21 cellular contexts compared by ENCODE assay signal in the genomic region with DNA sequence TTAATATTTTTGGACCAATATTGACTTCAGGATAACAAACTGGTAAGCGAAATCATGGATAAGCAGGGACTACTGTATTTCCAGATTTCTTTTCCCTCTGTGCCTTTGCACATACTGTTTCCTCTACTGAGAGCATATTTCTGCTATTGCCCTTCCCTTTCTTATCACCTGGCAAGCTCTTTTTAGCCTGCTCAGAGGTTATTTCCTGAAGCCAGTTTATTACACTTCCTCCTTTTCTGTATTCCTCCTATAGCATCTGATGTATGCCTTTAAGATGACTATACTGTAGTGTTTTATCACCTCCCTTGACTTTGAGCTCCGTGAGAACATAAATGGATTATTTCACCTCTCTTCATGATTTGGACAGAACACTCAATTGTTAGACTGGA. TPM values are rescaled to one million over a fixed set of nuclear protein-coding genes. Genes with fewer than 3 reads are reported as not detected.
DNase-seq lines count a peak whose midpoint lies in the region; ATAC-seq, FAIRE-seq and TF ChIP-seq lines count a peak whose summit lies in the region.
"Had no signal": no experiment of that assay in that cellular context is flagged by ENCODE, and none has a peak within 500 bp of the region (broad histone marks: within the 10 kb centered on the region; RNA-seq: fewer than 3 reads in every experiment).

No MANE protein-coding gene starts in this region.

- H3K27me3 Mint-ChIP-seq in Calu3 (ENCODE audit: unreplicated experiment) = no peaks in the 10 kb centered on the region
- H3K27me3 Mint-ChIP-seq: IgD-negative memory B cell had no signal

- H2AFZ ChIP-seq in K562 (ENCODE audit: low read depth, low read length) = no peak overlapping the region

- H3K27ac Mint-ChIP-seq in Calu3 (ENCODE audit: unreplicated experiment) = peak overlapping the region; percentile 27
- H3K27ac Mint-ChIP-seq: CD8-positive, alpha-beta memory T cell; IgD-negative memory B cell had no signal

- H3K9ac ChIP-seq in K562 (ENCODE audit: insufficient read depth in 1 of 2, low read depth in 2 of 2, low read length in 2 of 2) = no peak overlapping the region

- H3K4me1 ChIP-seq in K562 (replicated peaks in 1 of 2; ENCODE audit: control insufficient read depth in 2 of 2, insufficient read depth in 2 of 2, low read length in 2 of 2) (no peaks in the 10 kb centered on the region), small intestine (ENCODE audit: control insufficient read depth in 2 of 2, insufficient read depth in 1 of 2, low read depth in 1 of 2, low read length in 1 of 2) (peaks cover 0 to 3% of the 10 kb centered on the region in 2 donors)

- in situ Hi-C loops in K562 (cut with MboI) = no loop called here

- H3K27me3 ChIP-seq in K562 (ENCODE audit: control insufficient read depth in 2 of 2, insufficient read depth in 2 of 2, low read length in 2 of 2) (no peaks in the 10 kb centered on the region), small intestine (ENCODE audit: control insufficient read depth in 2 of 2, insufficient read depth in 2 of 2, low read length in 2 of 2) (no peaks in the 10 kb centered on the region)
- H3K27me3 ChIP-seq: Peyer's patch had no signal

- H3K4me3 ChIP-seq in K562 (no peak overlapping the region), small intestine (ENCODE audit: low read depth in 1 of 2, low read length in 2 of 2) (no peak overlapping the region)
- H3K4me3 ChIP-seq: GM12878, Peyer's patch had no signal

- DNase-seq in Calu3 (no peak), LoVo (ENCODE audit: low spot score) (peak; percentile 53), K562 (ENCODE audit: extremely low read depth in 1 of 4, low spot score in 3 of 4) (no peak), small intestine (peak; percentile 78), A172 (ENCODE audit: low spot score) (no peak), islet precursor cell (no peak), NCI-H1048 (lab: John Stamatoyannopoulos, UW) (no peak)
- DNase-seq: AML-193; C1 segment of cervical spinal cord; CD8-positive, alpha-beta memory T cell; DMS79 treated with DMSO at 0.1 percent for 48 hours; NCI-H1105; NCI-H146; NCI-H2029; NCI-H226; NCI-H510A treated with DMSO at 0.1 percent for 48 hours; NCI-H748 treated with DMSO at 0.1 percent for 48 hours; Peyer's patch had no signal

- no peaks in the 10 kb centered on the region for H3K9me1 ChIP-seq in K562 (ENCODE audit: control insufficient read depth, insufficient read depth, low read length)

- H4K20me1 ChIP-seq in K562 (replicated peaks; ENCODE audit: control insufficient read depth, insufficient read depth, low read length) = no peaks in the 10 kb centered on the region

- H3K9me3 ChIP-seq in K562 (replicated peaks; ENCODE audit: control insufficient read depth, insufficient read depth, low read depth, low read length) (no peaks in the 10 kb centered on the region), small intestine (ENCODE audit: control insufficient read depth, low read depth) (no peaks in the 10 kb centered on the region)
- H3K9me3 ChIP-seq: Peyer's patch had no signal

- H3K27ac ChIP-seq in K562 (ENCODE audit: extremely low read depth, low read depth, low read length) (no peak overlapping the region), small intestine (ENCODE audit: low read depth in 1 of 2, low read length in 1 of 2) (peak overlapping the region in 1 of 2 donors; percentile 8)

- TF ChIP-seq RAD21 in K562 (CRISPR knock-in tag; conservative IDR thresholded peaks at IDR 0.05 in 1 of 2, IDR thresholded peaks at IDR 0.05 in 1 of 2) = no peak

- H3K36me3 Mint-ChIP-seq in Calu3 (ENCODE audit: insufficient read depth, unreplicated experiment) = no peaks in the 10 kb centered on the region
- H3K36me3 Mint-ChIP-seq: IgD-negative memory B cell had no signal

- FAIRE-seq in K562 (lab: Jason Lieb, UNC) (no peak), small intestine (lab: Jason Lieb, UNC) (no peak)
- FAIRE-seq: GM12878, H54 had no signal

- H3K36me3 ChIP-seq in K562 (ENCODE audit: control insufficient read depth, insufficient read depth, low read length) (no peaks in the 10 kb centered on the region), small intestine (ENCODE audit: control insufficient read depth in 2 of 2, insufficient read depth in 2 of 2, low read length in 2 of 2) (no peaks in the 10 kb centered on the region)
- H3K36me3 ChIP-seq: Peyer's patch had no signal

- CTCF ChIA-PET in Calu3 (lab: Charles Lee) (interaction anchor here (1.8 kb wide), 1 partner anchor 14 kb away, joined by 7 read pairs; no protein-coding TSS in a partner anchor), K562 (lab: Yijun Ruan, JAX; ENCODE audit: low intra/inter-chr PET ratio) (no interaction called here)

- POLR2A ChIA-PET in K562 (lab: Yijun Ruan, JAX) = interaction anchor here (1.1 kb wide), 1 partner anchor 9 kb away, joined by 4 read pairs; no protein-coding TSS in a partner anchor

- intact Hi-C loops in Calu3 (cut with micrococcal nuclease; ENCODE audit: unreplicated experiment) (no loop called here), K562 (cut with micrococcal nuclease) (no loop called here)

- TF ChIP-seq CTCF in Calu3 (IDR thresholded peaks at IDR 0.05; ENCODE audit: unreplicated experiment) = no peak
- TF ChIP-seq CTCF in K562 (IDR thresholded peaks at IDR 0.05 in 2 of 3, conservative IDR thresholded peaks at IDR 0.05 in 1 of 3; ENCODE audit: insufficient read depth in 2 of 3, low read depth in 1 of 3, low read length in 3 of 3) = no peak

- no peaks in the 10 kb centered on the region for H3K79me2 ChIP-seq in K562 (ENCODE audit: control insufficient read depth, insufficient read depth, low read length)

- no TSS peak for BruUV-seq in Calu3 (replicated peaks; lab: Mats Ljungman, UMichigan)
- BruUV-seq in K562 (replicated peaks; lab: Mats Ljungman, UMichigan) = no TSS peak

- TF ChIP-seq EP300 in K562 (IDR thresholded peaks at IDR 0.05; ENCODE audit: low read length) = no peak

- H3K9me3 Mint-ChIP-seq in Calu3 (ENCODE audit: low read depth, unreplicated experiment) = no peaks in the 10 kb centered on the region

- peak overlapping the region; percentile 29 for H3K4me3 Mint-ChIP-seq in Calu3 (ENCODE audit: low read depth, unreplicated experiment)
- H3K4me3 Mint-ChIP-seq: CD8-positive, alpha-beta memory T cell; IgD-negative memory B cell had no signal

- H3K4me2 ChIP-seq in K562 (ENCODE audit: insufficient read depth, low read length) = no peak overlapping the region

- WGBS in K562 (ENCODE audit: insufficient coverage, low coverage, missing lambda C conversion rate) = 6% methylated on average over 2 of the region's 2 CpGs
- WGBS in small intestine, 3 donors = 48 to 70% (median 63%) methylated on average over 2 of the region's 2 CpGs

- peaks cover 41% of the 10 kb centered on the region for H3K4me1 Mint-ChIP-seq in Calu3 (ENCODE audit: low read depth, unreplicated experiment)

- no peak for ATAC-seq in K562
- ATAC-seq: GM12878 had no signal

- no peak for TF ChIP-seq POLR2A in K562 (conservative IDR thresholded peaks at IDR 0.05)

TF ChIP-seq in K562, 482 proteins besides CTCF, POLR2A, EP300 and RAD21:
- TF ChIP-seq CCAR2 (IDR thresholded peaks at IDR 0.05; ENCODE audit: low read depth, low read length) (no peak), SPI1 (IDR thresholded peaks at IDR 0.05; ENCODE audit: borderline replicate concordance, low read depth, low read length) (peak; percentile 65)

RNA-seq across cellular contexts. Expression of a gene that starts 49.0 kb away (rescaled TPM):
- total RNA-seq in Calu3 (2022) (13.4 and 14.2 TPM in 2 replicates), K562 (2014; rRNA removed) (3.7 and 4.7 TPM in 2 replicates), K562 (2014; rRNA removed; fragmentation: Illumina TruSeq; extraction: Trizol) (5.5 and 6.3 TPM in 2 replicates), K562 (2015; rRNA removed; fragmentation: Illumina TruSeq; extraction: Trizol) (6.0 and 7.0 TPM in 2 replicates), K562 (2021) (6.1 and 6.5 TPM in 2 replicates)
- total RNA-seq in K562 (2011; cell fraction: chromatin; rRNA removed; ENCODE audit: low replicate concordance) = 12.1 and 22.5 TPM in 2 replicates
- 4.5 and 6.1 TPM in 2 replicates for total RNA-seq in K562 (2011; cell fraction: nucleolus; rRNA removed)
- 22.1 and 43.9 TPM in 2 replicates for total RNA-seq in K562 (2011; cell fraction: nucleoplasm; rRNA removed)
- polyA plus RNA-seq in K562 (2011; rRNA removed) (8.6 and 9.1 TPM in 2 replicates), K562 (2014; fragmentation: Illumina TruSeq; extraction: Trizol) (3.6 and 5.6 TPM in 2 replicates), K562 (2014; fragmentation: Nextera tagmentation; extraction: Ambion mirVana) (1 to 10 TPM; 1.0 to 1.2 TPM), K562 (2014; rRNA removed) (3.3 and 3.9 TPM in 2 replicates), small intestine (10 to 100 TPM in 1 of 3 donors, 1 to 10 TPM in 2; 6.8 to 16.1 (median 9.5) TPM)
- polyA plus RNA-seq in K562 (2011; cell fraction: cytosol; rRNA removed) = 2.5 and 6.2 TPM in 2 replicates
- 9.3 and 11.5 TPM in 2 replicates for polyA plus RNA-seq in K562 (2011; cell fraction: nucleus; rRNA removed)
- 2.9 and 4.4 TPM in 2 replicates for polyA plus RNA-seq in K562 (2012)
- polyA minus RNA-seq in K562 (2011; rRNA and poly(A)+ RNA removed) = 20.0 and 33.6 TPM in 2 replicates
- polyA minus RNA-seq in K562 (2011; cell fraction: cytosol; rRNA and poly(A)+ RNA removed) = 5.6 and 6.2 TPM in 2 replicates
- polyA minus RNA-seq in K562 (2011; cell fraction: nucleus; rRNA and poly(A)+ RNA removed) = 24.0 and 37.2 TPM in 2 replicates
- 8.7 and 8.9 TPM in 2 replicates for total RNA-seq in A172 (2014; rRNA removed; shearing (Covaris generic))

Comparison
In these comparisons a context has a peak if more than half of its experiments do, and no peak if none do; other contexts are left out.
1. DNase-seq: peak in LoVo (single experiment) and small intestine (single experiment); none in Calu3 (single experiment), K562 (0 of 4), A172 (single experiment), islet precursor cell (single experiment) and NCI-H1048 (single experiment).